In genomic region chr1:53643881-53644390, GRCh38 we compare ENCODE assay signal across 25 cellular contexts.
DNase-seq lines count a peak whose midpoint lies in the region; ATAC-seq and TF ChIP-seq lines count a peak whose summit lies in the region.
"Had no signal": no experiment of that assay in that cellular context is flagged by ENCODE, and none has a peak within 500 bp of the region (broad histone marks: within the 10 kb centered on the region; RNA-seq: fewer than 3 reads in every experiment).

No MANE protein-coding gene starts in this region.

- H3K27ac ChIP-seq in esophagus squamous epithelium, result no peak overlapping the region
- no peak overlapping the region for H3K27ac ChIP-seq in substantia nigra (ENCODE audit: low read depth, low read length, poor library complexity, severe bottlenecking)
- H3K27ac ChIP-seq: GM23248, KMS-11, PC-9 had no signal

- intact Hi-C loops in esophagus squamous epithelium (cut with DNase I), result no loop called here

- 73 to 83% methylated on average over 3 to 4 of the region's 4 CpGs for WGBS in esophagus squamous epithelium, 2 donors

- H3K9me3 ChIP-seq in esophagus squamous epithelium, result no peaks in the 10 kb centered on the region

- TF ChIP-seq CTCF in chondrocyte (IDR thresholded peaks at IDR 0.05) (no peak), nephron (IDR thresholded peaks at IDR 0.05; ENCODE audit: unreplicated experiment in 3 of 3) (no peak), type B pancreatic cell (conservative IDR thresholded peaks at IDR 0.05) (no peak), esophagus squamous epithelium (IDR thresholded peaks at IDR 0.05) (no peak)

- TF ChIP-seq POLR2A in esophagus squamous epithelium (IDR thresholded peaks at IDR 0.05), result no peak

- H3K4me3 ChIP-seq in esophagus squamous epithelium, result no peak overlapping the region
- H3K4me3 ChIP-seq: GM23248, PC-9 had no signal

- no peak for ATAC-seq in stimulated activated naive CD8-positive, alpha-beta T cell treated with anti-CD3 and anti-CD28 coated beads, Interleukin-15, amount 100 ng/mL, for 72 hours
- ATAC-seq: HCT116 had no signal

- no peaks in the 10 kb centered on the region for H3K27me3 ChIP-seq in esophagus squamous epithelium

- no peaks in the 10 kb centered on the region for H3K9me3 Mint-ChIP-seq in activated naive CD4-positive, alpha-beta T cell treated with anti-CD3 and anti-CD28 coated beads, Interleukin-2, amount 10 ng/mL, durations not matched to agents 7 days and 5 days
- no peaks in the 10 kb centered on the region for H3K9me3 Mint-ChIP-seq in chondrocyte (ENCODE audit: low read depth)
- no peaks in the 10 kb centered on the region for H3K9me3 Mint-ChIP-seq in nephron
- no peaks in the 10 kb centered on the region for H3K9me3 Mint-ChIP-seq in type B pancreatic cell
- H3K9me3 Mint-ChIP-seq in stimulated activated naive CD8-positive, alpha-beta T cell treated with anti-CD3 and anti-CD28 coated beads, Interleukin-15, amount 100 ng/mL, for 72 hours, result no peaks in the 10 kb centered on the region
- H3K9me3 Mint-ChIP-seq: CD8-positive, alpha-beta memory T cell had no signal

- peak; percentile 10 for DNase-seq in activated naive CD4-positive, alpha-beta T cell treated with anti-CD3 and anti-CD28 coated beads, Interleukin-2, amount 10 ng/mL, durations not matched to agents 7 days and 5 days
- DNase-seq in activated naive CD4-positive, alpha-beta T cell (lab: John Stamatoyannopoulos, UW), result no peak
- peak; percentile 24 for DNase-seq in chondrocyte (ENCODE audit: low spot score)
- peak; percentile 53 for DNase-seq in type B pancreatic cell (ENCODE audit: extremely low spot score, unreplicated experiment)
- DNase-seq in esophagus squamous epithelium (lab: John Stamatoyannopoulos, UW), result no peak
- DNase-seq in substantia nigra (lab: John Stamatoyannopoulos, UW), result no peak
- no peak for DNase-seq in stimulated activated naive CD8-positive, alpha-beta T cell treated with anti-CD3 and anti-CD28 coated beads, Interleukin-15, amount 100 ng/mL, for 72 hours
- DNase-seq: AML-193; C1 segment of cervical spinal cord; Calu3; CD8-positive, alpha-beta memory T cell; DMS153; GM23248; IMR-90; NCI-H1092 treated with DMSO at 0.1 percent for 48 hours; NCI-H1436 treated with DMSO at 0.1 percent for 48 hours; NCI-H1930; NCI-H2227 treated with DMSO at 0.1 percent for 48 hours; NCI-H510A; NCI-H748 treated with DMSO at 0.1 percent for 48 hours; PC-9; RPMI8226 had no signal

- no peak overlapping the region for H3K4me3 Mint-ChIP-seq in activated naive CD4-positive, alpha-beta T cell treated with anti-CD3 and anti-CD28 coated beads, Interleukin-2, amount 10 ng/mL, durations not matched to agents 7 days and 5 days
- H3K4me3 Mint-ChIP-seq in chondrocyte (ENCODE audit: unreplicated experiment) (no peak overlapping the region), nephron (no peak overlapping the region), type B pancreatic cell (no peak overlapping the region)
- H3K4me3 Mint-ChIP-seq in stimulated activated naive CD8-positive, alpha-beta T cell treated with anti-CD3 and anti-CD28 coated beads, Interleukin-15, amount 100 ng/mL, for 72 hours, result no peak overlapping the region
- H3K4me3 Mint-ChIP-seq: CD8-positive, alpha-beta memory T cell had no signal

- no peaks in the 10 kb centered on the region for H3K4me1 ChIP-seq in esophagus squamous epithelium

- peaks cover 18% of the 10 kb centered on the region for H3K27me3 Mint-ChIP-seq in activated naive CD4-positive, alpha-beta T cell treated with anti-CD3 and anti-CD28 coated beads, Interleukin-2, amount 10 ng/mL, durations not matched to agents 7 days and 5 days
- no peaks in the 10 kb centered on the region for H3K27me3 Mint-ChIP-seq in chondrocyte (ENCODE audit: low read depth)
- peaks cover 10% of the 10 kb centered on the region for H3K27me3 Mint-ChIP-seq in nephron (ENCODE audit: low read depth)
- peaks cover 19% of the 10 kb centered on the region for H3K27me3 Mint-ChIP-seq in type B pancreatic cell
- H3K27me3 Mint-ChIP-seq in stimulated activated naive CD8-positive, alpha-beta T cell treated with anti-CD3 and anti-CD28 coated beads, Interleukin-15, amount 100 ng/mL, for 72 hours, result peaks cover 8% of the 10 kb centered on the region

- no peaks in the 10 kb centered on the region for H3K36me3 ChIP-seq in esophagus squamous epithelium

- no peaks in the 10 kb centered on the region for H3K4me1 Mint-ChIP-seq in activated naive CD4-positive, alpha-beta T cell treated with anti-CD3 and anti-CD28 coated beads, Interleukin-2, amount 10 ng/mL, durations not matched to agents 7 days and 5 days
- H3K4me1 Mint-ChIP-seq in chondrocyte (ENCODE audit: low read depth), result peaks cover 51% of the 10 kb centered on the region
- H3K4me1 Mint-ChIP-seq in nephron, result peaks cover 10% of the 10 kb centered on the region
- peaks cover 25% of the 10 kb centered on the region for H3K4me1 Mint-ChIP-seq in type B pancreatic cell (ENCODE audit: unreplicated experiment)
- H3K4me1 Mint-ChIP-seq in stimulated activated naive CD8-positive, alpha-beta T cell treated with anti-CD3 and anti-CD28 coated beads, Interleukin-15, amount 100 ng/mL, for 72 hours, result no peaks in the 10 kb centered on the region
- H3K4me1 Mint-ChIP-seq: CD8-positive, alpha-beta memory T cell had no signal

- CTCF ChIA-PET in activated naive CD4-positive, alpha-beta T cell treated with anti-CD3 and anti-CD28 coated beads, Interleukin-2, amount 10 ng/mL, durations not matched to agents 7 days and 5 days (lab: Charles Lee), result no interaction called here

- H3K36me3 Mint-ChIP-seq in activated naive CD4-positive, alpha-beta T cell treated with anti-CD3 and anti-CD28 coated beads, Interleukin-2, amount 10 ng/mL, durations not matched to agents 7 days and 5 days, result no peaks in the 10 kb centered on the region
- peaks cover 2% of the 10 kb centered on the region for H3K36me3 Mint-ChIP-seq in chondrocyte (ENCODE audit: low read depth)
- H3K36me3 Mint-ChIP-seq in nephron (ENCODE audit: low read depth), result no peaks in the 10 kb centered on the region
- H3K36me3 Mint-ChIP-seq in type B pancreatic cell, result no peaks in the 10 kb centered on the region
- H3K36me3 Mint-ChIP-seq: CD8-positive, alpha-beta memory T cell had no signal

- H3K27ac Mint-ChIP-seq in activated naive CD4-positive, alpha-beta T cell treated with anti-CD3 and anti-CD28 coated beads, Interleukin-2, amount 10 ng/mL, durations not matched to agents 7 days and 5 days, result no peak overlapping the region
- peak overlapping the region; percentile 32 for H3K27ac Mint-ChIP-seq in chondrocyte (ENCODE audit: unreplicated experiment)
- peak overlapping the region in 2 of 3 experiments; percentile 49 to 88 for H3K27ac Mint-ChIP-seq in nephron
- no peak overlapping the region for H3K27ac Mint-ChIP-seq in type B pancreatic cell
- H3K27ac Mint-ChIP-seq in stimulated activated naive CD8-positive, alpha-beta T cell treated with anti-CD3 and anti-CD28 coated beads, Interleukin-15, amount 100 ng/mL, for 72 hours, result peak overlapping the region in 1 of 2 donors; percentile 68

Comparison
In these comparisons a context has a peak if more than half of its experiments do, and no peak if none do; other contexts are left out.
1. DNase-seq: peak in activated naive CD4-positive, alpha-beta T cell treated with anti-CD3 and anti-CD28 coated beads, Interleukin-2, amount 10 ng/mL, durations not matched to agents 7 days and 5 days (single experiment), chondrocyte (single experiment) and type B pancreatic cell (single experiment); none in activated naive CD4-positive, alpha-beta T cell (0 of 4), esophagus squamous epithelium (single experiment), substantia nigra (0 of 49) and stimulated activated naive CD8-positive, alpha-beta T cell treated with anti-CD3 and anti-CD28 coated beads, Interleukin-15, amount 100 ng/mL, for 72 hours (0 of 2).
2. H3K27ac Mint-ChIP-seq: peak in chondrocyte (single experiment) and nephron (2 of 3); none in activated naive CD4-positive, alpha-beta T cell treated with anti-CD3 and anti-CD28 coated beads, Interleukin-2, amount 10 ng/mL, durations not matched to agents 7 days and 5 days (single experiment) and type B pancreatic cell (single experiment).